In the genomic region with DNA sequence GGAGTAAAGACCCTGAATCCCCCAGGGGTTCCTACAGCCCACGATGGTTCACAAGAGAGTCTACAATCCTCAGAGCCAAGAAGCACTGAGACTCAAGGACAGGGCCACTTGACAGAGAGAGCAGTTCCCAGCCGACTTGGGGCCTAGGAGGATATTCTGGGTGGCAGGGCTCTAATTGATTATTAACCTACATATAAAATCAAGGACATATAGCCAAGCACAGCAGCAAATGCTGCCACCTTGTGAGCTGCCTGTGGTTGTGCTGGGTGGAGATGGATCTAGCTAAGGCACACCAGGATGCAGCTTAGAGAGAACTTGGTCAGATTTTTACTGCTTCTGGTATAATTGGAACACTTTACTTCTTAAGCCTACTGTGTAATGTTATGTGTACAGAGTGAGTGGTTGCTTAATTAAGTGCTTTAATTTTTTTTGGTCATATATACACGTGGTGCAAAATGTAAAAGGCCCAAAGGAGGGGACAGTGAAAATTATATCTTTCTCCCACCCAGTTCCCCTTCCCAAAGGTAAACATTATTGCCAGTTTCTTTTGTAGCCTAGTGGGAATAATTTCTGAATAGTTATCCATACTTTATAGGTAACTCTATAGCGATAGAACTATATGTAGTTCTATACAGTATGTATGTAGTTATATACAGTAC, we compare ENCODE assay signal across 8 cellular contexts.
DNase-seq lines count a peak whose midpoint lies in the region; ATAC-seq and TF ChIP-seq lines count a peak whose summit lies in the region.

No MANE protein-coding gene starts in this region.

- no peaks in the 10 kb centered on the region for H3K9me3 ChIP-seq in HAP-1
- H3K9me3 ChIP-seq in SK-N-SH = no peaks in the 10 kb centered on the region
- H3K9me3 ChIP-seq in left lung = no peaks in the 10 kb centered on the region

- H3K4me2 ChIP-seq in SK-N-SH = no peak overlapping the region

- no peak overlapping the region for H3K4me3 Mint-ChIP-seq in Calu3 (ENCODE audit: low read depth, unreplicated experiment)
- H3K4me3 Mint-ChIP-seq in activated naive CD8-positive, alpha-beta T cell treated with anti-CD3 and anti-CD28 coated beads, Interleukin-2, amount 50 U/mL, for 24 hours = peak overlapping the region; percentile 55
- peak overlapping the region; percentile 76 for H3K4me3 Mint-ChIP-seq in stimulated activated naive CD8-positive, alpha-beta T cell treated with anti-CD3 and anti-CD28 coated beads, Interleukin-15, Interleukin-2, amounts not matched to agents 100 ng/mL and 50 ng/mL, for 24 hours

- H3K9me2 ChIP-seq in SK-N-SH = no peaks in the 10 kb centered on the region

- POLR2A ChIA-PET in SK-N-SH (lab: Yijun Ruan, JAX) = no interaction called here

- CTCF ChIA-PET in Calu3 (lab: Charles Lee) = interaction anchor here (0.7 to 1.3 kb wide), 11 partner anchors 9 to 741 kb away, joined by 3 to 14 read pairs (median 3); a partner anchor contains a TSS
- CTCF ChIA-PET in SK-N-SH (lab: Yijun Ruan, JAX) = interaction anchor here (0.6 to 3.3 kb wide), 33 partner anchors 8 to 1289 kb away, joined by 3 to 29 read pairs (median 4); a partner anchor contains a TSS

- no peaks in the 10 kb centered on the region for H4K20me1 ChIP-seq in SK-N-SH (ENCODE audit: insufficient read depth)

- H3K36me3 Mint-ChIP-seq in Calu3 (ENCODE audit: insufficient read depth, unreplicated experiment) = no peaks in the 10 kb centered on the region
- H3K36me3 Mint-ChIP-seq in activated naive CD8-positive, alpha-beta T cell treated with anti-CD3 and anti-CD28 coated beads, Interleukin-2, amount 50 U/mL, for 24 hours (ENCODE audit: low read depth) = no peaks in the 10 kb centered on the region
- no peaks in the 10 kb centered on the region for H3K36me3 Mint-ChIP-seq in stimulated activated naive CD8-positive, alpha-beta T cell treated with anti-CD3 and anti-CD28 coated beads, Interleukin-15, Interleukin-2, amounts not matched to agents 100 ng/mL and 50 ng/mL, for 24 hours (ENCODE audit: low read depth)

- DNase-seq in Calu3 = peak; percentile 70
- peak; percentile 31 to 51 for DNase-seq in HAP-1 (ENCODE audit: low spot score in 2 of 2)
- peak; percentile 69 for DNase-seq in SK-N-SH
- DNase-seq in activated naive CD8-positive, alpha-beta T cell treated with anti-CD3 and anti-CD28 coated beads, Interleukin-2, amount 50 U/mL, for 24 hours = peak; percentile 51
- no peak for DNase-seq in left lung
- DNase-seq in NCI-H2029 treated with DMSO at 0.1 percent for 48 hours (lab: John Stamatoyannopoulos, UW) = no peak

- no peaks in the 10 kb centered on the region for H3K4me1 ChIP-seq in HAP-1
- peaks cover 3 to 11% of the 10 kb centered on the region in 2 experiments; a peak in 2 of 4 replicates for H3K4me1 ChIP-seq in SK-N-SH (ENCODE audit: control insufficient read depth in 1 of 2, insufficient read depth in 2 of 2, low read depth in 1 of 2, low read length in 1 of 2)
- H3K4me1 ChIP-seq in left lung = peaks cover 10 to 58% of the 10 kb centered on the region in 2 donors

- H3K9ac ChIP-seq in SK-N-SH = no peak overlapping the region

- H2AFZ ChIP-seq in SK-N-SH (ENCODE audit: low read depth) = no peak overlapping the region

- peaks cover 18% of the 10 kb centered on the region for H3K27me3 Mint-ChIP-seq in Calu3 (ENCODE audit: unreplicated experiment)
- no peaks in the 10 kb centered on the region for H3K27me3 Mint-ChIP-seq in activated naive CD8-positive, alpha-beta T cell treated with anti-CD3 and anti-CD28 coated beads, Interleukin-2, amount 50 U/mL, for 24 hours
- H3K27me3 Mint-ChIP-seq in stimulated activated naive CD8-positive, alpha-beta T cell treated with anti-CD3 and anti-CD28 coated beads, Interleukin-15, Interleukin-2, amounts not matched to agents 100 ng/mL and 50 ng/mL, for 24 hours = no peaks in the 10 kb centered on the region

- H3K27me3 ChIP-seq in HAP-1 (ENCODE audit: low read depth) = no peaks in the 10 kb centered on the region
- H3K27me3 ChIP-seq in SK-N-SH (ENCODE audit: insufficient read depth) = no peaks in the 10 kb centered on the region
- H3K27me3 ChIP-seq in left lung = no peaks in the 10 kb centered on the region

- intact Hi-C loops in Calu3 (cut with micrococcal nuclease; ENCODE audit: unreplicated experiment) (loop anchor here (1.0 to 10.0 kb wide), 5 partner anchors 38 to 290 kb away; a partner anchor contains a TSS), left lung (cut with DNase I) (no loop called here)

- TF ChIP-seq EP300 in SK-N-SH (IDR thresholded peaks at IDR 0.05; ENCODE audit: borderline replicate concordance in 1 of 2, low read depth in 1 of 2, low read length in 1 of 2) = no peak

- H3K36me3 ChIP-seq in HAP-1 (replicated peaks) (no peaks in the 10 kb centered on the region), SK-N-SH (replicated peaks in 1 of 2; ENCODE audit: control insufficient read depth in 1 of 2, insufficient read depth in 2 of 2, low read length in 1 of 2) (no peaks in the 10 kb centered on the region), left lung (no peaks in the 10 kb centered on the region)

- no peaks in the 10 kb centered on the region for H3K79me2 ChIP-seq in SK-N-SH (ENCODE audit: insufficient read depth)

- H3K27ac ChIP-seq in SK-N-SH (ENCODE audit: low read depth in 2 of 2, low read length in 1 of 2) = peak overlapping the region in 1 of 2 experiments; percentile 39; a peak in 1 of 4 replicates
- H3K27ac ChIP-seq in left lung = peak overlapping the region in 1 of 2 donors; percentile 71

- TF ChIP-seq RAD21 in SK-N-SH (IDR thresholded peaks at IDR 0.05; ENCODE audit: low read length) = peak; percentile 91

- TF ChIP-seq CTCF in Calu3 (IDR thresholded peaks at IDR 0.05; ENCODE audit: unreplicated experiment) (peak; percentile 81), SK-N-SH (IDR thresholded peaks at IDR 0.05) (peak; percentile 82), left lung (IDR thresholded peaks at IDR 0.05) (peak; percentile 29)

- no peak overlapping the region for H3K27ac Mint-ChIP-seq in Calu3 (ENCODE audit: unreplicated experiment)
- peak overlapping the region; percentile 80 for H3K27ac Mint-ChIP-seq in activated naive CD8-positive, alpha-beta T cell treated with anti-CD3 and anti-CD28 coated beads, Interleukin-2, amount 50 U/mL, for 24 hours
- H3K27ac Mint-ChIP-seq in stimulated activated naive CD8-positive, alpha-beta T cell treated with anti-CD3 and anti-CD28 coated beads, Interleukin-15, Interleukin-2, amounts not matched to agents 100 ng/mL and 50 ng/mL, for 24 hours = peak overlapping the region; percentile 92

- H3K4me1 Mint-ChIP-seq in Calu3 (ENCODE audit: low read depth, unreplicated experiment) = peaks cover 48% of the 10 kb centered on the region
- peaks cover 81% of the 10 kb centered on the region for H3K4me1 Mint-ChIP-seq in activated naive CD8-positive, alpha-beta T cell treated with anti-CD3 and anti-CD28 coated beads, Interleukin-2, amount 50 U/mL, for 24 hours
- peaks cover 84% of the 10 kb centered on the region for H3K4me1 Mint-ChIP-seq in stimulated activated naive CD8-positive, alpha-beta T cell treated with anti-CD3 and anti-CD28 coated beads, Interleukin-15, Interleukin-2, amounts not matched to agents 100 ng/mL and 50 ng/mL, for 24 hours (ENCODE audit: low read depth)

- H3F3A ChIP-seq in SK-N-SH (replicated peaks; ENCODE audit: insufficient read depth) = no peaks in the 10 kb centered on the region

- peak; percentile 41 for ATAC-seq in activated naive CD8-positive, alpha-beta T cell treated with anti-CD3 and anti-CD28 coated beads, Interleukin-2, amount 50 U/mL, for 24 hours
- peak; percentile 69 for ATAC-seq in left lung
- ATAC-seq in HG03039 (IDR thresholded peaks at IDR 0.05; ENCODE audit: unreplicated experiment) = no peak

- no TSS peak for BruUV-seq in Calu3 (replicated peaks; lab: Mats Ljungman, UMichigan)

- 56% methylated on average over 4 of the region's 4 CpGs for WGBS in SK-N-SH (ENCODE audit: low lambda C conversion rate)

- H3K4me3 ChIP-seq in HAP-1 = no peak overlapping the region
- H3K4me3 ChIP-seq in SK-N-SH (ENCODE audit: low read depth in 2 of 2, low read length in 1 of 2) = no peak overlapping the region
- H3K4me3 ChIP-seq in left lung = no peak overlapping the region

- in situ Hi-C loops in HAP-1 (cut with MboI; ENCODE audit: low sequenced_read_pairs) = loop anchor here (10.0 kb wide), 1 partner anchor 140 kb away; a partner anchor contains a TSS

- H3K9me3 Mint-ChIP-seq in Calu3 (ENCODE audit: low read depth, unreplicated experiment) = no peaks in the 10 kb centered on the region
- H3K9me3 Mint-ChIP-seq in activated naive CD8-positive, alpha-beta T cell treated with anti-CD3 and anti-CD28 coated beads, Interleukin-2, amount 50 U/mL, for 24 hours = no peaks in the 10 kb centered on the region
- H3K9me3 Mint-ChIP-seq in stimulated activated naive CD8-positive, alpha-beta T cell treated with anti-CD3 and anti-CD28 coated beads, Interleukin-15, Interleukin-2, amounts not matched to agents 100 ng/mL and 50 ng/mL, for 24 hours = no peaks in the 10 kb centered on the region

TF ChIP-seq in SK-N-SH, 30 proteins besides CTCF, POLR2A, EP300 and RAD21:
- TF ChIP-seq NRF1 (IDR thresholded peaks at IDR 0.05; ENCODE audit: low read depth, low read length) (0 out of 2 replicates have a peak, but pooled peaks have one; percentile 5), SMC3 (IDR thresholded peaks at IDR 0.05; ENCODE audit: low read depth, low read length) (peak; percentile 92), GABPA (IDR thresholded peaks at IDR 0.05; ENCODE audit: low read depth) (no peak)

Comparison
In these comparisons a context has a peak if more than half of its experiments do, and no peak if none do; other contexts are left out.
1. DNase-seq: peak in Calu3 (single experiment), HAP-1 (2 of 2), SK-N-SH (single experiment) and activated naive CD8-positive, alpha-beta T cell treated with anti-CD3 and anti-CD28 coated beads, Interleukin-2, amount 50 U/mL, for 24 hours (single experiment); none in left lung (0 of 2) and NCI-H2029 treated with DMSO at 0.1 percent for 48 hours (single experiment).
2. CTCF ChIP-seq: peak in every context shown above with its lines; median percentile 82 in SK-N-SH; 81 in Calu3; 29 in left lung.